Comparison of ENCODE assay signal across 15 cellular contexts in genomic region chr10:102024799-102025198, GRCh38.
"Had no signal": no experiment of that assay in that cellular context is flagged by ENCODE, and none has a peak within 500 bp of the region (broad histone marks: within the 10 kb centered on the region; RNA-seq: fewer than 3 reads in every experiment).

No MANE protein-coding gene starts in this region.

- ATAC-seq: heart right ventricle; right cardiac atrium; stimulated activated memory B cell treated with anti-CD40 and anti-IgM and Interleukin-4, amounts not matched to agents 10 μg/mL and 1 μg/mL and 100 μg/mL, for 72 hours; T-helper 17 cell had no signal

- H3K27ac Mint-ChIP-seq: activated CD4-positive, alpha-beta T cell treated with anti-CD3 and anti-CD28 coated beads, Interleukin-2, amount 10 ng/mL, durations not matched to agents 7 days and 5 days; activated naive CD4-positive, alpha-beta T cell treated with anti-CD3 and anti-CD28 coated beads, Interleukin-2, amount 10 ng/mL, durations not matched to agents 7 days and 5 days; mesothelial cell of epicardium; progenitor cell of endocrine pancreas; T-helper 17 cell had no signal

- H3K9me3 ChIP-seq: adrenal gland, heart right ventricle, transverse colon had no signal

- H3K4me1 ChIP-seq: adrenal gland, transverse colon had no signal

- H3K27ac ChIP-seq: transverse colon had no signal

- H3K27me3 ChIP-seq: adrenal gland, heart right ventricle, transverse colon had no signal

- H3K4me3 ChIP-seq: adrenal gland, heart right ventricle, smooth muscle cell, transverse colon had no signal

- DNase-seq: activated CD4-positive, alpha-beta T cell treated with anti-CD3 and anti-CD28 coated beads, Interleukin-2, amount 10 ng/mL, durations not matched to agents 7 days and 5 days; activated CD4-positive, CD25-positive, alpha-beta regulatory T cell; activated CD8-positive, alpha-beta memory T cell treated with anti-CD3 and anti-CD28 coated beads for 24 hours; activated naive CD4-positive, alpha-beta T cell treated with anti-CD3 and anti-CD28 coated beads, Interleukin-2, amount 10 ng/mL, durations not matched to agents 7 days and 5 days; adrenal gland; effector CD8-positive, alpha-beta T cell; heart right ventricle; kidney; right cardiac atrium; T-helper 17 cell; transverse colon had no signal

- H3K4me3 Mint-ChIP-seq: activated CD4-positive, alpha-beta T cell treated with anti-CD3 and anti-CD28 coated beads, Interleukin-2, amount 10 ng/mL, durations not matched to agents 7 days and 5 days; activated naive CD4-positive, alpha-beta T cell treated with anti-CD3 and anti-CD28 coated beads, Interleukin-2, amount 10 ng/mL, durations not matched to agents 7 days and 5 days; mesothelial cell of epicardium; stimulated activated memory B cell treated with anti-CD40 and anti-IgM and Interleukin-4, amounts not matched to agents 10 μg/mL and 1 μg/mL and 100 μg/mL, for 72 hours; T-helper 17 cell had no signal

- H3K4me1 Mint-ChIP-seq: mesothelial cell of epicardium; stimulated activated memory B cell treated with anti-CD40 and anti-IgM and Interleukin-4, amounts not matched to agents 10 μg/mL and 1 μg/mL and 100 μg/mL, for 72 hours had no signal

- H3K9me3 Mint-ChIP-seq: stimulated activated memory B cell treated with anti-CD40 and anti-IgM and Interleukin-4, amounts not matched to agents 10 μg/mL and 1 μg/mL and 100 μg/mL, for 72 hours had no signal

- H3K27me3 Mint-ChIP-seq: activated CD4-positive, alpha-beta T cell treated with anti-CD3 and anti-CD28 coated beads, Interleukin-2, amount 10 ng/mL, durations not matched to agents 7 days and 5 days; activated naive CD4-positive, alpha-beta T cell treated with anti-CD3 and anti-CD28 coated beads, Interleukin-2, amount 10 ng/mL, durations not matched to agents 7 days and 5 days; progenitor cell of endocrine pancreas; stimulated activated memory B cell treated with anti-CD40 and anti-IgM and Interleukin-4, amounts not matched to agents 10 μg/mL and 1 μg/mL and 100 μg/mL, for 72 hours; T-helper 17 cell had no signal
